Comparison of ENCODE assay signal across 38 cellular contexts in the genomic region with DNA sequence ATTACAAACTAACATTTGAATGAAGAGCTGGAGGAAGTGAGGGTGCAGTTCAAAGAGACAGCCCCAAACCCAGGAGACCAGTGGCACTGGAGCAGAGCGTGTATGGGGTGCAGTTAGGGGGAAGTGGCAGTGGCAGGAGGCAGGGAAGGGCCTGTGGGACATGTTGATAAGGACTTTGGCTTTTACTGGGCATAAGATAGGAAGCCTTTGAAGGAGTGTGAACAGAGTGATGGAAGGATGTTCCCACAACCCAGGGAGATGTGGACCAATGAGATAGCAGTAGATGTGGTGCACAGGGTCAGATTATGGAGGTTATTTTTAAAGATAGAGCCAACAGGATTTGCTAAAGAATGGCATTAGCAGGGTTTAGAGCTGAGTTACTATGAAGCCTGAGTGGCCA.
"Had no signal": no experiment of that assay in that cellular context is flagged by ENCODE, and none has a peak within 500 bp of the region (broad histone marks: within the 10 kb centered on the region; RNA-seq: fewer than 3 reads in every experiment).

No MANE protein-coding gene starts in this region.

- H3K4me1 Mint-ChIP-seq: activated B cell treated with CpG ODN at 0.5 μM for 24 hours; activated naive CD8-positive, alpha-beta T cell treated with anti-CD3 and anti-CD28 coated beads, Interleukin-2, amount 10 ng/mL, durations not matched to agents 7 days and 5 days had no signal

- H3K4me2 ChIP-seq: PC-9 had no signal

- H3K27me3 Mint-ChIP-seq: activated B cell treated with CpG ODN at 0.5 μM for 24 hours; activated CD8-positive, alpha-beta T cell treated with anti-CD3 and anti-CD28 coated beads for 36 hours; activated naive CD4-positive, alpha-beta T cell treated with anti-CD3 and anti-CD28 coated beads, Interleukin-2, amount 50 U/mL, for 24 hours; activated naive CD8-positive, alpha-beta T cell treated with anti-CD3 and anti-CD28 coated beads, Interleukin-2, amount 10 ng/mL, durations not matched to agents 7 days and 5 days had no signal

- H3K36me3 ChIP-seq: ascending aorta, MG63 had no signal

- H3K27ac ChIP-seq: ascending aorta, PC-9, RWPE1, VCaP had no signal

- H3K9me3 ChIP-seq: ascending aorta had no signal

- ATAC-seq: activated CD8-positive, alpha-beta T cell treated with anti-CD3 and anti-CD28 coated beads for 36 hours; Right ventricle myocardium inferior; SK-N-SH treated with all-trans-retinoic acid at 6 μM for 48 hours had no signal

- H3K27ac Mint-ChIP-seq: activated B cell treated with CpG ODN at 0.5 μM for 24 hours; activated CD8-positive, alpha-beta T cell treated with anti-CD3 and anti-CD28 coated beads for 36 hours; activated naive CD8-positive, alpha-beta T cell treated with anti-CD3 and anti-CD28 coated beads, Interleukin-2, amount 10 ng/mL, durations not matched to agents 7 days and 5 days; activated T-helper 2 cell treated with anti-CD3 and anti-CD28 coated beads, Interferon-gamma antibody, Interleukin-2, Interleukin-4, amounts not matched to agents 10 μg/mL and 5 μg/mL and 100 μg/mL, durations not matched to agents 14 hours and 24 hours and 36 hours had no signal

- H3K27me3 ChIP-seq: ascending aorta, MG63 had no signal

- H3K4me3 ChIP-seq: ascending aorta, MG63, PC-9 had no signal

- H3K4me3 Mint-ChIP-seq: activated B cell treated with CpG ODN at 0.5 μM for 24 hours; activated CD8-positive, alpha-beta T cell treated with anti-CD3 and anti-CD28 coated beads for 36 hours; activated naive CD4-positive, alpha-beta T cell treated with anti-CD3 and anti-CD28 coated beads, Interleukin-2, amount 50 U/mL, for 24 hours; activated naive CD8-positive, alpha-beta T cell treated with anti-CD3 and anti-CD28 coated beads, Interleukin-2, amount 10 ng/mL, durations not matched to agents 7 days and 5 days had no signal

- DNase-seq: activated B cell treated with CpG ODN at 0.5 μM for 24 hours; activated CD4-positive, alpha-beta T cell treated with anti-CD3 and anti-CD28 coated beads for 4 hours; activated CD4-positive, alpha-beta T cell treated with anti-CD3 and anti-CD28 coated beads, Interleukin-2, amount 50 U/mL, for 4 hours; activated CD4-positive, CD25-positive, alpha-beta regulatory T cell treated with anti-CD3 and anti-CD28 coated beads, Interleukin-2, amount 50 U/mL, for 72 hours; activated CD8-positive, alpha-beta T cell treated with anti-CD3 and anti-CD28 coated beads for 36 hours; activated gamma-delta T cell; activated naive CD4-positive, alpha-beta T cell treated with Interleukin-2 at 50 U/mL for 16 hours; activated naive CD8-positive, alpha-beta T cell treated with anti-CD3 and anti-CD28 coated beads, Interleukin-2, amount 10 ng/mL, durations not matched to agents 7 days and 5 days; activated T-cell treated with anti-CD3 and anti-CD28 coated beads, Interleukin-2, amount 50 U/mL, for 1 hour; amygdala; cerebellar nuclear complex; Kasumi-1; KG1; MG63; NCI-H1048; NCI-H1105 treated with DMSO at 0.1 percent for 48 hours; NCI-H1436; NCI-H1694; NCI-H1930; NCI-H2081 treated with DMSO at 0.1 percent for 48 hours; NCI-H345; NCI-H526; NCI-H748 treated with DMSO at 0.1 percent for 48 hours; NK-92 treated with Interleukin-12 subunit alpha and Interleukin-12 subunit beta, amount 100 ng/mL, for 24 hours; PC-9; SIG-M5; SW 1271; T-helper 1 cell; T-helper 2 cell; T-helper 9 cell had no signal

- H2AFZ ChIP-seq: PC-9 had no signal

- FAIRE-seq: RCC 7860 had no signal

- H3K4me1 ChIP-seq: ascending aorta had no signal
